In genomic region chr2:20326163-20326780, GRCh38 we compare ENCODE assay signal across 8 cellular contexts. TPM values are rescaled to one million over a fixed set of nuclear protein-coding genes. Genes with fewer than 3 reads are reported as not detected.
DNase-seq lines count a peak whose midpoint lies in the region; ATAC-seq, FAIRE-seq and TF ChIP-seq lines count a peak whose summit lies in the region.

No MANE protein-coding gene starts in this region.

- in situ Hi-C loops in SK-MEL-5 (cut with HindIII; ENCODE audit: low pct_unique_long_range_greater_than_20kb, low sequenced_read_pairs) = no loop called here

- TF ChIP-seq EP300 in Ishikawa (IDR thresholded peaks at IDR 0.05; ENCODE audit: borderline replicate concordance) = no peak

- DNase-seq in COR-L47 (lab: John Stamatoyannopoulos, UW) = peak; percentile 53
- peak; percentile 19 for DNase-seq in GM19239 (ENCODE audit: insufficient read length, low spot score)
- DNase-seq in SK-MEL-5 (ENCODE audit: low read depth, low spot score) = peak; percentile 86
- DNase-seq in astrocyte of the hippocampus (ENCODE audit: low read depth, low spot score) = peak; percentile 78
- peak; percentile 59 for DNase-seq in iPS-NIHi11 (ENCODE audit: low spot score)
- peak; percentile 43 for DNase-seq in stimulated activated CD4-positive, alpha-beta T cell treated with anti-CD3 and anti-CD28 coated beads, Interleukin-1b, Interleukin-23, amount 100 ng/mL, for 48 hours
- no peak for DNase-seq in omental fat pad (ENCODE audit: low spot score)

- TF ChIP-seq CTCF in omental fat pad (IDR thresholded peaks at IDR 0.05) = no peak

- peak; percentile 52; the same call in 1 of the 2 replicates for TF ChIP-seq RAD21 in Ishikawa (IDR thresholded peaks at IDR 0.05; ENCODE audit: low read depth)

- ATAC-seq in omental fat pad (ENCODE audit: low FRiP score) = no peak

- peak; percentile 89 for FAIRE-seq in GM19239 (lab: Jason Lieb, UNC)

TF ChIP-seq in Ishikawa, 13 proteins besides CTCF, POLR2A, EP300 and RAD21:
- TF ChIP-seq ZBTB7A (IDR thresholded peaks at IDR 0.05; ENCODE audit: low read depth) (no peak), EGR1 (IDR thresholded peaks at IDR 0.05) (no peak), NFIC (IDR thresholded peaks at IDR 0.05) (no peak), TEAD4 (IDR thresholded peaks at IDR 0.05) (no peak), USF1 (IDR thresholded peaks at IDR 0.05) (no peak), CEBPB (IDR thresholded peaks at IDR 0.05) (no peak), CREB1 (IDR thresholded peaks at IDR 0.05; ENCODE audit: low read depth) (no peak), FOXM1 (IDR thresholded peaks at IDR 0.05; ENCODE audit: borderline replicate concordance, low read depth) (no peak)
- TF ChIP-seq, protein P1, sequence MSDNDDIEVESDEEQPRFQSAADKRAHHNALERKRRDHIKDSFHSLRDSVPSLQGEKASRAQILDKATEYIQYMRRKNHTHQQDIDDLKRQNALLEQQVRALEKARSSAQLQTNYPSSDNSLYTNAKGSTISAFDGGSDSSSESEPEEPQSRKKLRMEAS (IDR thresholded peaks at IDR 0.05) = no peak
- TF ChIP-seq, protein P2, sequence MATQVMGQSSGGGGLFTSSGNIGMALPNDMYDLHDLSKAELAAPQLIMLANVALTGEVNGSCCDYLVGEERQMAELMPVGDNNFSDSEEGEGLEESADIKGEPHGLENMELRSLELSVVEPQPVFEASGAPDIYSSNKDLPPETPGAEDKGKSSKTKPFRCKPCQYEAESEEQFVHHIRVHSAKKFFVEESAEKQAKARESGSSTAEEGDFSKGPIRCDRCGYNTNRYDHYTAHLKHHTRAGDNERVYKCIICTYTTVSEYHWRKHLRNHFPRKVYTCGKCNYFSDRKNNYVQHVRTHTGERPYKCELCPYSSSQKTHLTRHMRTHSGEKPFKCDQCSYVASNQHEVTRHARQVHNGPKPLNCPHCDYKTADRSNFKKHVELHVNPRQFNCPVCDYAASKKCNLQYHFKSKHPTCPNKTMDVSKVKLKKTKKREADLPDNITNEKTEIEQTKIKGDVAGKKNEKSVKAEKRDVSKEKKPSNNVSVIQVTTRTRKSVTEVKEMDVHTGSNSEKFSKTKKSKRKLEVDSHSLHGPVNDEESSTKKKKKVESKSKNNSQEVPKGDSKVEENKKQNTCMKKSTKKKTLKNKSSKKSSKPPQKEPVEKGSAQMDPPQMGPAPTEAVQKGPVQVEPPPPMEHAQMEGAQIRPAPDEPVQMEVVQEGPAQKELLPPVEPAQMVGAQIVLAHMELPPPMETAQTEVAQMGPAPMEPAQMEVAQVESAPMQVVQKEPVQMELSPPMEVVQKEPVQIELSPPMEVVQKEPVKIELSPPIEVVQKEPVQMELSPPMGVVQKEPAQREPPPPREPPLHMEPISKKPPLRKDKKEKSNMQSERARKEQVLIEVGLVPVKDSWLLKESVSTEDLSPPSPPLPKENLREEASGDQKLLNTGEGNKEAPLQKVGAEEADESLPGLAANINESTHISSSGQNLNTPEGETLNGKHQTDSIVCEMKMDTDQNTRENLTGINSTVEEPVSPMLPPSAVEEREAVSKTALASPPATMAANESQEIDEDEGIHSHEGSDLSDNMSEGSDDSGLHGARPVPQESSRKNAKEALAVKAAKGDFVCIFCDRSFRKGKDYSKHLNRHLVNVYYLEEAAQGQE (IDR thresholded peaks at IDR 0.05; ENCODE audit: low read depth) = no peak

RNA-seq across cellular contexts. Expression of gene PUM2, which starts 24.4 kb away (rescaled TPM):
- 36.1 and 43.4 TPM in 2 replicates for total RNA-seq in SK-MEL-5 (2014; rRNA removed; shearing (Covaris generic))
- 49.1 and 67.2 TPM in 2 replicates for polyA plus RNA-seq in SK-MEL-5 (2015; cell fraction: cytosol; rRNA removed)
- polyA plus RNA-seq in SK-MEL-5 (2015; cell fraction: nucleus; rRNA removed) = 55.7 and 60.2 TPM in 2 replicates
- 10 to 100 TPM; 42.3 to 72.4 (median 57.8) TPM for total RNA-seq in omental fat pad
